Comparison of ENCODE assay signal across 9 cellular contexts in genomic region chr3:184602406-184603155, GRCh38. TPM values are rescaled to one million over a fixed set of nuclear protein-coding genes. Genes with fewer than 3 reads are reported as not detected.
DNase-seq lines count a peak whose midpoint lies in the region; TF ChIP-seq lines count a peak whose summit lies in the region.
"Had no signal": no experiment of that assay in that cellular context is flagged by ENCODE, and none has a peak within 500 bp of the region (broad histone marks: within the 10 kb centered on the region; RNA-seq: fewer than 3 reads in every experiment).

No MANE protein-coding gene starts in this region.

- no peak overlapping the region for H3K4me3 Mint-ChIP-seq in activated T-helper 2 cell treated with anti-CD3 and anti-CD28 coated beads, Interferon-gamma antibody, Interleukin-2, Interleukin-4, amounts not matched to agents 10 μg/mL and 5 μg/mL and 100 μg/mL, durations not matched to agents 14 hours and 24 hours and 36 hours (ENCODE audit: low read depth)
- H3K4me3 Mint-ChIP-seq: T-helper 2 cell treated with Interferon-gamma antibody and Interleukin-4, amounts not matched to agents 5 μg/mL and 100 μg/mL, for 36 hours had no signal

- intact Hi-C loops in left ventricle myocardium inferior (cut with micrococcal nuclease): no loop called here
- intact Hi-C loops in posterior vena cava (cut with DNase I): loop anchor here in 1 of 2 donors (10.0 kb wide), 1 partner anchor 82 kb away; no protein-coding TSS in a partner anchor
- intact Hi-C loops in activated T-helper 2 cell treated with anti-CD3 and anti-CD28 coated beads, Interferon-gamma antibody, Interleukin-2, Interleukin-4, amounts not matched to agents 10 μg/mL and 5 μg/mL and 100 μg/mL, durations not matched to agents 14 hours and 24 hours and 36 hours (cut with micrococcal nuclease): no loop called here
- intact Hi-C loops in transverse colon (cut with DNase I; ENCODE audit: low total_unique reads): no loop called here

- H3K4me3 ChIP-seq in HUES6 (ENCODE audit: low read depth, low read length) (peak overlapping the region; percentile 67), left ventricle myocardium inferior (peak overlapping the region; percentile 43), transverse colon (peak overlapping the region in 2 of 4 donors; percentile 21 to 29)

- no peak for DNase-seq in RWPE1 (ENCODE audit: low spot score)
- no peak for DNase-seq in left ventricle myocardium inferior
- DNase-seq in posterior vena cava (ENCODE audit: low spot score): peak; percentile 81
- no peak for DNase-seq in activated T-helper 2 cell treated with anti-CD3 and anti-CD28 coated beads, Interferon-gamma antibody, Interleukin-2, Interleukin-4, amounts not matched to agents 10 μg/mL and 5 μg/mL and 100 μg/mL, durations not matched to agents 14 hours and 24 hours and 36 hours (ENCODE audit: low spot score)
- DNase-seq in H4 (ENCODE audit: low spot score): no peak
- no peak for DNase-seq in transverse colon
- no peak for DNase-seq in caudate nucleus (lab: John Stamatoyannopoulos, UW)

- H3K9ac ChIP-seq in HUES6 (ENCODE audit: low read length): peak overlapping the region; percentile 51

- peaks cover 92% of the 10 kb centered on the region for H3K27me3 ChIP-seq in HUES6 (ENCODE audit: control insufficient read depth, insufficient read depth, low read length)
- peaks cover 32% of the 10 kb centered on the region for H3K27me3 ChIP-seq in left ventricle myocardium inferior (ENCODE audit: low read depth)
- H3K27me3 ChIP-seq in transverse colon: peaks cover 37% of the 10 kb centered on the region

- H3K4me1 Mint-ChIP-seq in activated T-helper 2 cell treated with anti-CD3 and anti-CD28 coated beads, Interferon-gamma antibody, Interleukin-2, Interleukin-4, amounts not matched to agents 10 μg/mL and 5 μg/mL and 100 μg/mL, durations not matched to agents 14 hours and 24 hours and 36 hours (ENCODE audit: low read depth): no peaks in the 10 kb centered on the region

- CTCF ChIA-PET in RWPE1 (lab: Yijun Ruan, JAX): interaction anchor here (0.7 to 1.0 kb wide), 2 partner anchors 41 to 87 kb away, joined by 5 to 7 read pairs; partner anchors contain the start of gene EPHB3

- no peak for TF ChIP-seq POLR2A in transverse colon (IDR thresholded peaks at IDR 0.05)

- peaks cover 23% of the 10 kb centered on the region for H3K4me1 ChIP-seq in HUES6 (ENCODE audit: control insufficient read depth, insufficient read depth, low read length)
- peaks cover 43% of the 10 kb centered on the region for H3K4me1 ChIP-seq in left ventricle myocardium inferior
- H3K4me1 ChIP-seq in transverse colon: peaks cover 14 to 40% (median 28%) of the 10 kb centered on the region in 4 donors

- in situ Hi-C loops in transverse colon (cut with MboI; ENCODE audit: low pct_ligation_motif_present in 1 of 4, low pct_unique_long_range_greater_than_20kb in 1 of 4, low sequenced_read_pairs in 3 of 4): no loop called here

- no peak for TF ChIP-seq EP300 in transverse colon (IDR thresholded peaks at IDR 0.05; ENCODE audit: low read depth)

- H3K27ac ChIP-seq in HUES6 (ENCODE audit: low read depth, low read length): no peak overlapping the region
- peak overlapping the region; percentile 42 for H3K27ac ChIP-seq in RWPE1
- peak overlapping the region; percentile 24 for H3K27ac ChIP-seq in left ventricle myocardium inferior (replicated peaks)
- no peak overlapping the region for H3K27ac ChIP-seq in transverse colon
- no peak overlapping the region for H3K27ac ChIP-seq in caudate nucleus (ENCODE audit: low read depth, low read length)

- POLR2A ChIA-PET in RWPE1 (lab: Yijun Ruan, JAX; ENCODE audit: low non-redundant PET): no interaction called here

- H3K36me3 Mint-ChIP-seq in activated T-helper 2 cell treated with anti-CD3 and anti-CD28 coated beads, Interferon-gamma antibody, Interleukin-2, Interleukin-4, amounts not matched to agents 10 μg/mL and 5 μg/mL and 100 μg/mL, durations not matched to agents 14 hours and 24 hours and 36 hours (ENCODE audit: low read depth): no peaks in the 10 kb centered on the region

- no peak for TF ChIP-seq CTCF in RWPE1 (conservative IDR thresholded peaks at IDR 0.05; ENCODE audit: low read depth)
- no peak for TF ChIP-seq CTCF in left ventricle myocardium inferior (IDR thresholded peaks at IDR 0.05; ENCODE audit: borderline replicate concordance)
- no peak for TF ChIP-seq CTCF in transverse colon (IDR thresholded peaks at IDR 0.05)

- H3K9me3 ChIP-seq in HUES6 (ENCODE audit: control insufficient read depth, insufficient read depth, low read depth, low read length) (no peaks in the 10 kb centered on the region), left ventricle myocardium inferior (replicated peaks) (no peaks in the 10 kb centered on the region), transverse colon (no peaks in the 10 kb centered on the region)

- peaks cover 63% of the 10 kb centered on the region for H3K27me3 Mint-ChIP-seq in activated T-helper 2 cell treated with anti-CD3 and anti-CD28 coated beads, Interferon-gamma antibody, Interleukin-2, Interleukin-4, amounts not matched to agents 10 μg/mL and 5 μg/mL and 100 μg/mL, durations not matched to agents 14 hours and 24 hours and 36 hours (ENCODE audit: low read depth)

- H3K36me3 ChIP-seq in HUES6 (ENCODE audit: control insufficient read depth, insufficient read depth, low read length): no peaks in the 10 kb centered on the region
- H3K36me3 ChIP-seq in left ventricle myocardium inferior: no peaks in the 10 kb centered on the region
- H3K36me3 ChIP-seq in transverse colon: no peaks in the 10 kb centered on the region

- 20 to 30% methylated on average over 7 to 11 of the region's 11 CpGs for WGBS in transverse colon (ENCODE audit: low coverage in 1 of 2), 2 donors

- no peak overlapping the region for H3K27ac Mint-ChIP-seq in activated T-helper 2 cell treated with anti-CD3 and anti-CD28 coated beads, Interferon-gamma antibody, Interleukin-2, Interleukin-4, amounts not matched to agents 10 μg/mL and 5 μg/mL and 100 μg/mL, durations not matched to agents 14 hours and 24 hours and 36 hours
- H3K27ac Mint-ChIP-seq: T-helper 2 cell treated with Interferon-gamma antibody and Interleukin-4, amounts not matched to agents 5 μg/mL and 100 μg/mL, for 36 hours had no signal

- no peaks in the 10 kb centered on the region for H3K9me3 Mint-ChIP-seq in activated T-helper 2 cell treated with anti-CD3 and anti-CD28 coated beads, Interferon-gamma antibody, Interleukin-2, Interleukin-4, amounts not matched to agents 10 μg/mL and 5 μg/mL and 100 μg/mL, durations not matched to agents 14 hours and 24 hours and 36 hours
- H3K9me3 Mint-ChIP-seq: T-helper 2 cell treated with Interferon-gamma antibody and Interleukin-4, amounts not matched to agents 5 μg/mL and 100 μg/mL, for 36 hours had no signal

RNA-seq across cellular contexts. Expression of gene EPHB3, which starts 41.0 kb away (rescaled TPM):
- total RNA-seq in left ventricle myocardium inferior (5.0 TPM), posterior vena cava (10 to 100 TPM in 1 of 2 donors, 1 to 10 TPM in 1; 6.9 to 10.8 TPM), transverse colon (10 to 100 TPM in 1 of 4 donors, 1 to 10 TPM in 3; 4.1 to 17.7 (median 6.7) TPM)
- total RNA-seq in activated T-helper 2 cell treated with anti-CD3 and anti-CD28 coated beads, Interferon-gamma antibody, Interleukin-2, Interleukin-4, amounts not matched to agents 10 μg/mL and 5 μg/mL and 100 μg/mL, durations not matched to agents 14 hours and 24 hours and 36 hours: not detected in 2 replicates
- total RNA-seq in H4 (2014; rRNA removed; shearing (Covaris generic)): 1.0 and 2.0 TPM in 2 replicates

Comparison
In these comparisons a context has a peak if more than half of its experiments do, and no peak if none do; other contexts are left out.
1. H3K27ac ChIP-seq: peak in RWPE1 (single experiment) and left ventricle myocardium inferior (single experiment); none in HUES6 (single experiment), transverse colon (0 of 4) and caudate nucleus (single experiment).